ENCODE assay signal across 22 cellular contexts in genomic region chr18:24189664-24190346, GRCh38. TPM values are rescaled to one million over a fixed set of nuclear protein-coding genes. Genes with fewer than 3 reads are reported as not detected.
DNase-seq lines count a peak whose midpoint lies in the region; ATAC-seq and TF ChIP-seq lines count a peak whose summit lies in the region.
"Had no signal": no experiment of that assay in that cellular context is flagged by ENCODE, and none has a peak within 500 bp of the region (broad histone marks: within the 10 kb centered on the region; RNA-seq: fewer than 3 reads in every experiment).

No MANE protein-coding gene starts in this region.

- no peaks in the 10 kb centered on the region for H3K27me3 ChIP-seq in layer of hippocampus (ENCODE audit: control insufficient read depth, insufficient read depth, low read length)
- H3K27me3 ChIP-seq in gastrocnemius medialis: no peaks in the 10 kb centered on the region
- no peaks in the 10 kb centered on the region for H3K27me3 ChIP-seq in prostate gland (replicated peaks; ENCODE audit: insufficient read depth)
- H3K27me3 ChIP-seq: SJSA1 had no signal

- in situ Hi-C loops in gastrocnemius medialis (cut with MboI; ENCODE audit: low sequenced_read_pairs in 4 of 4): no loop called here

- no peak for TF ChIP-seq CTCF in gastrocnemius medialis (IDR thresholded peaks at IDR 0.05 in 4 of 5, conservative IDR thresholded peaks at IDR 0.05 in 1 of 5)
- no peak for TF ChIP-seq CTCF in prostate gland (IDR thresholded peaks at IDR 0.05)

- no peak for ATAC-seq in Right ventricle myocardium inferior
- ATAC-seq in gastrocnemius medialis: peak; percentile 22 to 31
- no peak for ATAC-seq in HG03378 (IDR thresholded peaks at IDR 0.05; ENCODE audit: unreplicated experiment)
- ATAC-seq: CD8-positive, alpha-beta T cell; HCT116 had no signal

- TF ChIP-seq POLR2A in gastrocnemius medialis (IDR thresholded peaks at IDR 0.05) (no peak), prostate gland (IDR thresholded peaks at IDR 0.05) (no peak)

- H3K9me3 ChIP-seq in gastrocnemius medialis (no peaks in the 10 kb centered on the region), prostate gland (no peaks in the 10 kb centered on the region)
- H3K9me3 ChIP-seq: SJSA1 had no signal

- H3K36me3 ChIP-seq in gastrocnemius medialis (peaks cover 0 to 7% of the 10 kb centered on the region in 2 donors), prostate gland (no peaks in the 10 kb centered on the region)
- H3K36me3 ChIP-seq: SJSA1 had no signal

- no peak overlapping the region for H3K4me3 ChIP-seq in gastrocnemius medialis
- no peak overlapping the region for H3K4me3 ChIP-seq in prostate gland
- H3K4me3 ChIP-seq: SJSA1 had no signal

- DNase-seq in Right ventricle myocardium inferior (ENCODE audit: missing footprints) (peak; percentile 53), cardiac septum (ENCODE audit: low spot score) (no peak), gastrocnemius medialis (no peak), NCI-H1092 (lab: John Stamatoyannopoulos, UW) (no peak), prostate gland (ENCODE audit: low spot score) (no peak)
- DNase-seq: AML-193; C1 segment of cervical spinal cord; Calu3; CD8-positive, alpha-beta T cell; GDM1; Karpas-422; NCI-H1436; NCI-H187 treated with DMSO at 0.1 percent for 48 hours; NCI-H2107; NK-92 treated with Interleukin-12 subunit alpha and Interleukin-12 subunit beta, amount 100 ng/mL, for 24 hours; OCI-M1; SW 1271 had no signal

- intact Hi-C loops in Right ventricle myocardium inferior (cut with DNase I) (no loop called here), cardiac septum (cut with DNase I) (loop anchor here (10.0 kb wide), 1 partner anchor 235 kb away; the partner anchor contains the start of gene IMPACT), gastrocnemius medialis (cut with DNase I; ENCODE audit: low total_unique reads) (no loop called here), prostate gland (cut with DNase I) (loop anchor here (5.0 kb wide), 1 partner anchor 82 kb away; no protein-coding TSS in a partner anchor)

- peak overlapping the region; percentile 3 for H3K27ac ChIP-seq in angular gyrus (ENCODE audit: low read depth, low read length)
- H3K27ac ChIP-seq in layer of hippocampus (ENCODE audit: low read depth, low read length): peak overlapping the region; percentile 8
- peak overlapping the region; percentile 38 to 72 (median 64) for H3K27ac ChIP-seq in gastrocnemius medialis
- no peak overlapping the region for H3K27ac ChIP-seq in prostate gland
- H3K27ac ChIP-seq: SJSA1 had no signal

- H3K4me1 ChIP-seq in gastrocnemius medialis (peaks cover 56 to 63% of the 10 kb centered on the region in 2 donors), prostate gland (replicated peaks) (no peaks in the 10 kb centered on the region)

- 91% methylated on average over 15 of the region's 15 CpGs for WGBS in prostate gland

RNA-seq across cellular contexts. Expression of gene CABYR, which starts 50.9 kb away (rescaled TPM):
- not detected for total RNA-seq in Right ventricle myocardium inferior
- total RNA-seq in cardiac septum: 0.59 TPM
- under 1 TPM in 3 of 4 donors, not detected in 1; 0.33 to 0.51 (median 0.42) TPM for total RNA-seq in gastrocnemius medialis
- total RNA-seq in prostate gland: 10 to 100 TPM; 13.2 to 39.5 TPM

Comparison
In these comparisons a context has a peak if more than half of its experiments do, and no peak if none do; other contexts are left out.
1. intact Hi-C loops: an anchor here in cardiac septum (10.0 kb wide) and prostate gland (5.0 kb wide); none called in Right ventricle myocardium inferior and gastrocnemius medialis.
2. ATAC-seq: peak in gastrocnemius medialis (2 of 2); none in Right ventricle myocardium inferior (single experiment) and HG03378 (single experiment).
3. H3K27ac ChIP-seq: peak in angular gyrus (single experiment), layer of hippocampus (single experiment) and gastrocnemius medialis (4 of 4); none in prostate gland (0 of 2).